ENCODE assay signal across 24 cellular contexts in the genomic region with DNA sequence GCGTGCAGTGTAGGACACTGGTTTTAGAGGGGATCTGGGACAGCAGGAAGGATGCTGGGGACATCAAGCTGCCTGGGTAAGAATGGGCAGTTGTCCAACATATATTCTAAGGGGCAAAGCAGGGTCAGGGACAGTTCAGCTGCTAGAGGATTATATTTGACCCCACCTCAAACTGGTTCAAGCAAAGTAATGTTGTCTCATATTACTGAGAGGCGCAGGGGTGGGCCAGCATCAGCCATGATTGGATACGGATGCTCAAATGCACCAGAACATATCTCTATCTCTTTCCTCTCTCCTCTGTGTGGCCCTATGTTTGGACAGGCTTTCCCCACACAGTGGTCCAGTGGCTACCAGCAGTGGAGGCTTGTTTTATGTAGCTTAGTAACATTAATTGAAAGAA. TPM values are rescaled to one million over a fixed set of nuclear protein-coding genes. Genes with fewer than 3 reads are reported as not detected.
"Had no signal": no experiment of that assay in that cellular context is flagged by ENCODE, and none has a peak within 500 bp of the region (broad histone marks: within the 10 kb centered on the region; RNA-seq: fewer than 3 reads in every experiment).

No MANE protein-coding gene starts in this region.

- H3K4me2 ChIP-seq: SK-N-SH had no signal

- H3K9me3 ChIP-seq: SK-N-SH had no signal

- H3K9ac ChIP-seq: SK-N-SH had no signal

- DNase-seq: KBM-7, MV-4-11, NCI-H1048, NCI-H1105, NCI-H1417, NCI-H1436 treated with DMSO at 0.1 percent for 48 hours, NCI-H1694, NCI-H187 treated with DMSO at 0.1 percent for 48 hours, NCI-H2029 treated with DMSO at 0.1 percent for 48 hours, NCI-H2107, NCI-H226, NCI-H446, NCI-H510A, NCI-H524 treated with DMSO at 0.1 percent for 48 hours, NCI-H69, NCI-H82, Right ventricle myocardium superior, RPMI8226, SIG-M5, SK-N-SH, SW 1271 had no signal

RNA-seq across cellular contexts. Expression of a gene that starts 49.7 kb away (rescaled TPM):
- total RNA-seq: HT-29, LHCN-M2, SK-MEL-5 had no signal
